Comparison of ENCODE assay signal across 12 cellular contexts in the genomic region with DNA sequence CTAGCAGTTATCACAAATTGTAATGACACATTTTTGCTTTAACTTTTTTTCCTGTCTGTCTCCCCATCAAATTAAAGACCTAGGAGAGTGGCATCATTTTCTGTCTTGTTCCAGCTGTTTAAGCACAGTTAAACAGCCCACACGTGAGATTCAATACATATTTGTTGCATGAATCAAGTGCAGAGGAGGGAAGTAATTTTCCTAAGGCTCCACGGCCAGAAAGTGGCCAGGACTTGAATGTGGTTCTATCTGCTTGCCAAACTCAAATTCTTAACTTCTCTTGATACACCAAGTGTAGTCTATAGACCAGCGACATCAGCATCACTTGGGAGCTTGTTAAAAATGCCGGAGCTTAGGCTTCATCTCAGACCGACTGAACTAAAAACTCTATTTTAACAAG.
DNase-seq lines count a peak whose midpoint lies in the region; ATAC-seq, FAIRE-seq and TF ChIP-seq lines count a peak whose summit lies in the region.
"Had no signal": no experiment of that assay in that cellular context is flagged by ENCODE, and none has a peak within 500 bp of the region (broad histone marks: within the 10 kb centered on the region; RNA-seq: fewer than 3 reads in every experiment).

No MANE protein-coding gene starts in this region.

- no peaks in the 10 kb centered on the region for H3K36me3 Mint-ChIP-seq in HFFc6 (ENCODE audit: low read depth)
- H3K36me3 Mint-ChIP-seq: natural killer cell had no signal

- H3K27me3 Mint-ChIP-seq in HFFc6 (ENCODE audit: insufficient read depth): peaks cover 4% of the 10 kb centered on the region; the same call in 1 of the 2 replicates

- H3K27ac Mint-ChIP-seq in HFFc6: peak overlapping the region; percentile 44; the same call in 1 of the 2 replicates
- H3K27ac Mint-ChIP-seq: natural killer cell had no signal

- DNase-seq in HFFc6 (peak; percentile 68), adipocyte (ENCODE audit: low read depth) (peak; percentile 86), fibroblast of villous mesenchyme (ENCODE audit: low read depth) (peak; percentile 82), urothelium cell line (ENCODE audit: low spot score) (peak; percentile 45)
- DNase-seq: kidney, natural killer cell, NCI-H1694 had no signal

- H3K9me3 ChIP-seq in adipocyte (ENCODE audit: control insufficient read depth, low read length): no peaks in the 10 kb centered on the region

- no peaks in the 10 kb centered on the region for H3K27me3 ChIP-seq in adipocyte (replicated peaks; ENCODE audit: control insufficient read depth, insufficient read depth, low read length)

- H3K9me3 Mint-ChIP-seq in HFFc6: no peaks in the 10 kb centered on the region
- H3K9me3 Mint-ChIP-seq: natural killer cell had no signal

- H3K4me1 Mint-ChIP-seq in HFFc6 (ENCODE audit: low read depth): peaks cover 37% of the 10 kb centered on the region

- no peak for FAIRE-seq in urothelium cell line (lab: Jason Lieb, UNC)
- FAIRE-seq: kidney had no signal

- H3K36me3 ChIP-seq in adipocyte (ENCODE audit: control insufficient read depth, insufficient read depth, low read length, severe bottlenecking): no peaks in the 10 kb centered on the region

- H3K9ac ChIP-seq in adipocyte (ENCODE audit: low read length): no peak overlapping the region

- H3K4me3 ChIP-seq in adipocyte (ENCODE audit: low read length) (no peak overlapping the region), fibroblast of villous mesenchyme (ENCODE audit: low read depth, low read length) (no peak overlapping the region)

- peaks cover 22% of the 10 kb centered on the region for H3K4me1 ChIP-seq in adipocyte (ENCODE audit: control insufficient read depth, insufficient read depth, low read length)

- TF ChIP-seq CTCF in HFFc6 (IDR thresholded peaks at IDR 0.05) (no peak), fibroblast of villous mesenchyme (IDR thresholded peaks at IDR 0.05; ENCODE audit: insufficient read depth, low read depth, low read length) (no peak)

- ATAC-seq in GM18870 (IDR thresholded peaks at IDR 0.05; ENCODE audit: unreplicated experiment) (no peak), HG02759 (IDR thresholded peaks at IDR 0.05; ENCODE audit: unreplicated experiment) (no peak), GM18868 (IDR thresholded peaks at IDR 0.05; ENCODE audit: unreplicated experiment) (no peak)
- ATAC-seq: esophagus mucosa, natural killer cell, SK-N-SH treated with all-trans-retinoic acid at 6 μM for 48 hours had no signal

- no peak overlapping the region for H3K4me3 Mint-ChIP-seq in HFFc6
- H3K4me3 Mint-ChIP-seq: natural killer cell had no signal
